ENCODE assay signal across 1 cellular context in the genomic region with DNA sequence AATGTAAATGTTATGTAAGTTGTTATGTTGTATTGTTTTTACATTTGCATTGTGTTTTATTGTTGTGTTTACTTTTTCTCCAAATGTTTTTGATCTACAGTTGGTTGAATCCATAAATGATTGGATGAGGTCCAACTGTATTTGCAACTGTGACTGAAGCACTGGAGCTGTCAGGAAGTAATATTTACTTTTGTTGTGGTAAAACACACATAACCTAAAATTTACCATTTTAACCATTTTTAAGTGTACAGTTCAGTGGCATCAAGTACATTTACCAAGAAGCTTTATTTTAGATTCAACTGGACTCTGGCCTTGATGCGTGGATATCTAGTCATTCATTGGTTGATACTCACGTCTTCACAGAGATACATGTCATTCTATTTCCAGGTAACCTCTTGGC.
TF ChIP-seq lines count a peak whose summit lies in the region.

No MANE protein-coding gene starts in this region.

TF ChIP-seq in WTC11, 78 proteins besides CTCF, POLR2A, EP300 and RAD21 (continued from another document):
- TF ChIP-seq, protein P1, sequence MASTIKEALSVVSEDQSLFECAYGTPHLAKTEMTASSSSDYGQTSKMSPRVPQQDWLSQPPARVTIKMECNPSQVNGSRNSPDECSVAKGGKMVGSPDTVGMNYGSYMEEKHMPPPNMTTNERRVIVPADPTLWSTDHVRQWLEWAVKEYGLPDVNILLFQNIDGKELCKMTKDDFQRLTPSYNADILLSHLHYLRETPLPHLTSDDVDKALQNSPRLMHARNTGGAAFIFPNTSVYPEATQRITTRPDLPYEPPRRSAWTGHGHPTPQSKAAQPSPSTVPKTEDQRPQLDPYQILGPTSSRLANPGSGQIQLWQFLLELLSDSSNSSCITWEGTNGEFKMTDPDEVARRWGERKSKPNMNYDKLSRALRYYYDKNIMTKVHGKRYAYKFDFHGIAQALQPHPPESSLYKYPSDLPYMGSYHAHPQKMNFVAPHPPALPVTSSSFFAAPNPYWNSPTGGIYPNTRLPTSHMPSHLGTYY (CRISPR knock-in tag; IDR thresholded peaks at IDR 0.05), result no peak
- TF ChIP-seq E2F4 (CRISPR knock-in tag; IDR thresholded peaks at IDR 0.05; ENCODE audit: borderline replicate concordance, low read depth) (no peak), CREB1 (CRISPR knock-in tag; IDR thresholded peaks at IDR 0.05) (no peak), ESRRA (CRISPR knock-in tag; IDR thresholded peaks at IDR 0.05; ENCODE audit: borderline replicate concordance) (no peak), CBFB (CRISPR knock-in tag; IDR thresholded peaks at IDR 0.05; ENCODE audit: low read depth) (no peak), ZNF416 (CRISPR knock-in tag; IDR thresholded peaks at IDR 0.05) (no peak), SMAD3 (CRISPR knock-in tag; IDR thresholded peaks at IDR 0.05; ENCODE audit: borderline replicate concordance) (no peak), HMGA2 (CRISPR knock-in tag; IDR thresholded peaks at IDR 0.05) (no peak), ATF1 (CRISPR knock-in tag; IDR thresholded peaks at IDR 0.05) (no peak), ELF4 (CRISPR knock-in tag; IDR thresholded peaks at IDR 0.05; ENCODE audit: low read depth) (no peak)
- TF ChIP-seq, protein P2, sequence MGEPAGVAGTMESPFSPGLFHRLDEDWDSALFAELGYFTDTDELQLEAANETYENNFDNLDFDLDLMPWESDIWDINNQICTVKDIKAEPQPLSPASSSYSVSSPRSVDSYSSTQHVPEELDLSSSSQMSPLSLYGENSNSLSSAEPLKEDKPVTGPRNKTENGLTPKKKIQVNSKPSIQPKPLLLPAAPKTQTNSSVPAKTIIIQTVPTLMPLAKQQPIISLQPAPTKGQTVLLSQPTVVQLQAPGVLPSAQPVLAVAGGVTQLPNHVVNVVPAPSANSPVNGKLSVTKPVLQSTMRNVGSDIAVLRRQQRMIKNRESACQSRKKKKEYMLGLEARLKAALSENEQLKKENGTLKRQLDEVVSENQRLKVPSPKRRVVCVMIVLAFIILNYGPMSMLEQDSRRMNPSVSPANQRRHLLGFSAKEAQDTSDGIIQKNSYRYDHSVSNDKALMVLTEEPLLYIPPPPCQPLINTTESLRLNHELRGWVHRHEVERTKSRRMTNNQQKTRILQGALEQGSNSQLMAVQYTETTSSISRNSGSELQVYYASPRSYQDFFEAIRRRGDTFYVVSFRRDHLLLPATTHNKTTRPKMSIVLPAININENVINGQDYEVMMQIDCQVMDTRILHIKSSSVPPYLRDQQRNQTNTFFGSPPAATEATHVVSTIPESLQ (CRISPR knock-in tag; IDR thresholded peaks at IDR 0.05), result no peak
